8 cellular contexts compared by ENCODE assay signal in the genomic region with DNA sequence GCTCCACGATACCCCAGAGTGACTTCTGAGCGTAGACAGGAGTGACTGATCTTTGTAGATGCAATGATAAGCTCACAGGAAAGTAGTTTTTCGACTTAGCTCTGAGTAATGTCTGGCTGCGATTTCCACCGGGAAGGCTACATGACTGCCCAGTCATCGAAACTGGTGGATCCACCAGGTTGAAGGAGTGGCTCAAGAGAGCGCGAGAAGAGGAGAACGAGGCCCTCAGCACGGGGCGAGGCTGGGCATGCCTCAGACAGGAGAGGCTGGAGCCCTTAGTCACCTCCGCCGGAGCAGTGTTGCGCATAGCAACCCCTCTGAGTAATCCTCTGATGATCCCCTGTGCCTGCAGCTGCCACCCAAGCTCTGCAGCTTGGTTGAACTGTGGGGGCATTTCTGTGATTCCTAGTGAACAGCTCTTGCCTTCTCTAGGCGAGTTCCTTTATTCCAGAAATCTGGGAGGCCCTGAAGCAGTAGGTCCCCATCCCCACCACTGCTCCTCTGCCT. TPM values are rescaled to one million over a fixed set of nuclear protein-coding genes. Genes with fewer than 3 reads are reported as not detected.
DNase-seq lines count a peak whose midpoint lies in the region; ATAC-seq and TF ChIP-seq lines count a peak whose summit lies in the region.

No MANE protein-coding gene starts in this region.

- H3K4me1 ChIP-seq in sigmoid colon, result peaks cover 0 to 57% (median 38%) of the 10 kb centered on the region in 4 donors

- H3K27ac ChIP-seq in sigmoid colon, result peak overlapping the region in 2 of 4 donors; percentile 5 to 38

- H3K4me3 ChIP-seq in foreskin fibroblast (ENCODE audit: low read depth in 1 of 2, low read length in 2 of 2) (no peak overlapping the region), sigmoid colon (no peak overlapping the region)

- TF ChIP-seq POLR2A in sigmoid colon (IDR thresholded peaks at IDR 0.05), result no peak

- peak overlapping the region in 1 of 2 donors; percentile 25 for H3K27ac Mint-ChIP-seq in stimulated activated naive CD8-positive, alpha-beta T cell treated with anti-CD3 and anti-CD28 coated beads, Interleukin-15, amount 100 ng/mL, for 72 hours

- ATAC-seq in stimulated activated naive CD8-positive, alpha-beta T cell treated with anti-CD3 and anti-CD28 coated beads, Interleukin-15, Interleukin-2, amounts not matched to agents 100 U/mL and 50 U/mL, for 24 hours, result peak; percentile 34
- no peak for ATAC-seq in stimulated activated naive CD8-positive, alpha-beta T cell treated with anti-CD3 and anti-CD28 coated beads, Interleukin-15, amount 100 ng/mL, for 72 hours
- ATAC-seq in HG03439 (IDR thresholded peaks at IDR 0.05; ENCODE audit: unreplicated experiment), result no peak

- intact Hi-C loops in sigmoid colon (cut with DNase I), result no loop called here

- no peaks in the 10 kb centered on the region for H3K36me3 ChIP-seq in sigmoid colon

- H3K27me3 ChIP-seq in sigmoid colon, result no peaks in the 10 kb centered on the region

- DNase-seq in stimulated activated naive CD8-positive, alpha-beta T cell treated with anti-CD3 and anti-CD28 coated beads, Interleukin-15, Interleukin-2, amounts not matched to agents 100 U/mL and 50 U/mL, for 24 hours, result no peak
- DNase-seq in stimulated activated naive CD8-positive, alpha-beta T cell treated with anti-CD3 and anti-CD28 coated beads, Interleukin-15, amount 100 ng/mL, for 72 hours, result no peak
- DNase-seq in SHP77 (lab: John Stamatoyannopoulos, UW) (peak; percentile 90), foreskin fibroblast (peak; percentile 96 to 98), NCI-H2081 treated with DMSO at 0.1 percent for 48 hours (lab: John Stamatoyannopoulos, UW) (no peak), sigmoid colon (no peak), amygdala (lab: John Stamatoyannopoulos, UW) (no peak)

- TF ChIP-seq EP300 in sigmoid colon (IDR thresholded peaks at IDR 0.05), result no peak

- no peaks in the 10 kb centered on the region for H3K9me3 ChIP-seq in sigmoid colon

- no peaks in the 10 kb centered on the region for H3K9me3 Mint-ChIP-seq in stimulated activated naive CD8-positive, alpha-beta T cell treated with anti-CD3 and anti-CD28 coated beads, Interleukin-15, amount 100 ng/mL, for 72 hours

- no peaks in the 10 kb centered on the region for H3K27me3 Mint-ChIP-seq in stimulated activated naive CD8-positive, alpha-beta T cell treated with anti-CD3 and anti-CD28 coated beads, Interleukin-15, amount 100 ng/mL, for 72 hours

- H3K4me1 Mint-ChIP-seq in stimulated activated naive CD8-positive, alpha-beta T cell treated with anti-CD3 and anti-CD28 coated beads, Interleukin-15, amount 100 ng/mL, for 72 hours, result peaks cover 38% of the 10 kb centered on the region

- H3K4me3 Mint-ChIP-seq in stimulated activated naive CD8-positive, alpha-beta T cell treated with anti-CD3 and anti-CD28 coated beads, Interleukin-15, amount 100 ng/mL, for 72 hours, result no peak overlapping the region

- no peak for TF ChIP-seq CTCF in foreskin fibroblast (IDR thresholded peaks at IDR 0.05; ENCODE audit: low read depth, low read length)
- no peak for TF ChIP-seq CTCF in sigmoid colon (IDR thresholded peaks at IDR 0.05)

- 90% methylated on average over 15 of the region's 15 CpGs for WGBS in sigmoid colon, 2 donors

RNA-seq across cellular contexts. Expression of a gene that starts 25.6 kb away (rescaled TPM):
- total RNA-seq in sigmoid colon, result 10 to 100 TPM; 15.7 to 23.8 (median 18.4) TPM
- 10 to 100 TPM in 1 of 3 donors, 1 to 10 TPM in 2; 2.3 to 12.0 (median 9.0) TPM for polyA plus RNA-seq in sigmoid colon

Comparison
In these comparisons a context has a peak if more than half of its experiments do, and no peak if none do; other contexts are left out.
1. DNase-seq: peak in SHP77 (2 of 2) and foreskin fibroblast (2 of 2); none in stimulated activated naive CD8-positive, alpha-beta T cell treated with anti-CD3 and anti-CD28 coated beads, Interleukin-15, Interleukin-2, amounts not matched to agents 100 U/mL and 50 U/mL, for 24 hours (single experiment), stimulated activated naive CD8-positive, alpha-beta T cell treated with anti-CD3 and anti-CD28 coated beads, Interleukin-15, amount 100 ng/mL, for 72 hours (0 of 2), NCI-H2081 treated with DMSO at 0.1 percent for 48 hours (single experiment), sigmoid colon (single experiment) and amygdala (0 of 56).